ENCODE assay signal across 1 cellular context in the genomic region with DNA sequence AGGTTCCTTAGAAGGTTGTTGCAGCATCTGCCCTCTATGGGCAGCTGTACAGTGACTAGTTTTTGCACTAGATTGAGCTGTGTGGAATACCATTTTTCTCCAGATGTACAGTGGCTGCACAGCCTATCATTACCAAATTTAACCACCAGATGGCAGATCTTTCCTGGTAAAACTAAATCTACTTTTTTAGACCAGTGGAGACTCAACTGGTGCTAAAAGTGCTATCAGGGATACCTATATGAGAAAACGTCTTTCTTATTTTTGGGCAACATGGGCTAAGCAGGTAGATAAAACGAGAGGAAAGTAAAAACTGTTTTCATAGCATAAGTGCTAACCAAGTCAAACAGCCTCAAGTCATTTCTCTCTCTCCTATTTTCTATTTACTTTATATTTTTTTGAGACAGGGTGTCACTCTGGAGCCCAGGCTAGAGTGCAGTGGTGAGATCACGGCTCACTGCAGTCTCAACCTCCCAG.
TF ChIP-seq lines count a peak whose summit lies in the region.

No MANE protein-coding gene starts in this region.

TF ChIP-seq in H1, 55 proteins besides CTCF, POLR2A, EP300 and RAD21 (continued from another document):
- TF ChIP-seq SRF (IDR thresholded peaks at IDR 0.05; ENCODE audit: low read depth, low read length) = no peak
- TF ChIP-seq BRCA1 (IDR thresholded peaks at IDR 0.05; ENCODE audit: low read depth, low read length) = no peak
- TF ChIP-seq ZNF274 (IDR thresholded peaks at IDR 0.05; ENCODE audit: borderline replicate concordance, extremely low read depth, low read length) = no peak
